In the genomic region with DNA sequence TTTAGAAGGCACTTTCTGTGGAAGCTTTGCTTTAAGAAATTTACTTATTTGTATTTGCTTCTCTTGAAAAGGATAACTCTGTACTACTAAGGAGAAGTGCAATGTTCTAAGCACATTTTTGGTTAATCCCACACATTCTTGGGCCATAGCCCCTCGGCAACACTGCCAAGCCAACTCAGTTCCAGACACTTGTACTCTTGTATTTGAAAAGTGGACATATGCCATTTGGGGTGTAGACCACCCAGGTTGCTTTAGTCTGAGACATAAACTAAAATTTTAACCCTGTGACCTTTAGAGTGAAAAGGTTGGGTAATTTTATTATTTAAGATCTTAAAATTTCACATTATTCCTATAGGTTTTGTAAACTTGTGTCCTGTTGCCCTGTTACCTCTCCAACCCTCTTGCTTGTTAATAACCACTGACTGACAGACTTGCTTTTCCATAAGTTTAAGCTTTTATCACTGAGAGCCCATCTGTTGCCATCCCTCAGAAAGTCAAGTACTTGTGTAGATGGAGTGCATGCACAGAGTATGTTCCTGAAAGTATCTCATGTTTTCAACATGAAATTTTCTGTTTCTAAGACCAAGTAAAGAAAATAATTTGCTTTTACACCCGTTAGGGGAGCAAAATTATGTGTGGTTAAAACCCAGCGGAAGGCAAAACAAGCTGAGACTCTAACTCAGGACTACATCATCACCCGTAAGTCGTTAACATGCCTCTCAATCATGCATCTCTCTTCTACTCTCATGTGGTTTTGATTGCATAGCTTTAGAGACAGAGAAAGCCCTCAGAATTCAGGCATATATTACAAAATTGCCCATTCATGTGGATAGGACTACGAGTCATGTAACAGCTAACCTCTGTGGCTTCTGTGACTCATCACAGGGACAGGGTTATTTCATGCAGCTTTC, we compare ENCODE assay signal across 8 cellular contexts.
A peak's percentile ranks its signal among the peaks of the same experiment; 100 is the strongest.
DNase-seq lines count a peak whose midpoint lies in the region; ATAC-seq and TF ChIP-seq lines count a peak whose summit lies in the region.

No MANE protein-coding gene starts in this region.

- ATAC-seq in HG02870 (IDR thresholded peaks at IDR 0.05; ENCODE audit: unreplicated experiment) (peak; percentile 80), Right ventricle myocardium superior (ENCODE audit: poor library complexity) (no peak)

- TF ChIP-seq CTCF in Peyer's patch (IDR thresholded peaks at IDR 0.05) = no peak

- H3K27ac ChIP-seq in epithelial cell of prostate (no peak overlapping the region), Peyer's patch (no peak overlapping the region)

- peaks cover 0 to 6% (median 0%) of the 10 kb centered on the region in 3 donors for H3K36me3 ChIP-seq in Peyer's patch

- no peak overlapping the region for H3K4me3 ChIP-seq in Peyer's patch

- DNase-seq in activated gamma-delta T cell treated with Interleukin-2 at 50 U/mL for 16 hours (peak; percentile 7), activated gamma-delta T cell (lab: John Stamatoyannopoulos, UW) (no peak), OCI-M1 (lab: John Stamatoyannopoulos, UW) (peak; percentile 62), epithelial cell of prostate (ENCODE audit: low read depth, low spot score) (peak; percentile 34), Right ventricle myocardium superior (no peak), Peyer's patch (no peak), germinal center (ENCODE audit: low spot score) (no peak)

- intact Hi-C loops in Right ventricle myocardium superior (cut with DNase I) = no loop called here

- H3K27me3 ChIP-seq in Peyer's patch = no peaks in the 10 kb centered on the region

- no peak for TF ChIP-seq POLR2A in Peyer's patch (IDR thresholded peaks at IDR 0.05)

- no peaks in the 10 kb centered on the region for H3K9me3 ChIP-seq in Peyer's patch

- peaks cover 0 to 13% (median 0%) of the 10 kb centered on the region in 4 donors for H3K4me1 ChIP-seq in Peyer's patch

Comparison
In these comparisons a context has a peak if more than half of its experiments do, and no peak if none do; other contexts are left out.
1. DNase-seq: peak in activated gamma-delta T cell treated with Interleukin-2 at 50 U/mL for 16 hours (single experiment), OCI-M1 (single experiment) and epithelial cell of prostate (single experiment); none in activated gamma-delta T cell (single experiment), Right ventricle myocardium superior (single experiment), Peyer's patch (0 of 3) and germinal center (single experiment).